In genomic region chr2:108278631-108279030, GRCh38 we compare ENCODE assay signal across 19 cellular contexts. TPM values are rescaled to one million over a fixed set of nuclear protein-coding genes. Genes with fewer than 3 reads are reported as not detected.
DNase-seq lines count a peak whose midpoint lies in the region; FAIRE-seq and TF ChIP-seq lines count a peak whose summit lies in the region.
"Had no signal": no experiment of that assay in that cellular context is flagged by ENCODE, and none has a peak within 500 bp of the region (broad histone marks: within the 10 kb centered on the region; RNA-seq: fewer than 3 reads in every experiment).

No MANE protein-coding gene starts in this region.

- no peaks in the 10 kb centered on the region for H3K27me3 ChIP-seq in bronchial epithelial cell (ENCODE audit: control insufficient read depth, insufficient read depth, low read length)

- H3K4me3 ChIP-seq in bronchial epithelial cell (ENCODE audit: low read depth, low read length): no peak overlapping the region
- H3K4me3 ChIP-seq: PC-9 had no signal

- TF ChIP-seq EP300 in Ishikawa (IDR thresholded peaks at IDR 0.05; ENCODE audit: borderline replicate concordance): no peak

- TF ChIP-seq CTCF in bronchial epithelial cell (IDR thresholded peaks at IDR 0.05; ENCODE audit: insufficient read depth, low read length, severe bottlenecking): no peak

- FAIRE-seq in bronchial epithelial cell (lab: Jason Lieb, UNC): no peak

- no peaks in the 10 kb centered on the region for H3K36me3 ChIP-seq in bronchial epithelial cell (ENCODE audit: control insufficient read depth, insufficient read depth, low read length)

- DNase-seq in EH (ENCODE audit: low read depth) (peak; percentile 35), bronchial epithelial cell (ENCODE audit: low read depth) (peak; percentile 36), myocyte (ENCODE audit: low read depth) (peak; percentile 61), OCI-M2 (lab: John Stamatoyannopoulos, UW; ENCODE audit: unreplicated experiment) (no peak), NCI-H748 treated with DMSO at 0.1 percent for 48 hours (lab: John Stamatoyannopoulos, UW) (no peak), NCI-H2081 treated with DMSO at 0.1 percent for 48 hours (lab: John Stamatoyannopoulos, UW) (no peak)
- DNase-seq: DMS153, H7, NCI-H1436, NCI-H2029, NCI-H2171 treated with DMSO at 0.1 percent for 48 hours, NCI-H510A, NCI-H82, PC-9 had no signal

- TF ChIP-seq RAD21 in Ishikawa (IDR thresholded peaks at IDR 0.05; ENCODE audit: low read depth): no peak

TF ChIP-seq in Ishikawa, 13 proteins besides CTCF, POLR2A, EP300 and RAD21:
- TF ChIP-seq CEBPB (IDR thresholded peaks at IDR 0.05) (peak; percentile 50), NFIC (IDR thresholded peaks at IDR 0.05) (no peak), CREB1 (IDR thresholded peaks at IDR 0.05; ENCODE audit: low read depth) (no peak), EGR1 (IDR thresholded peaks at IDR 0.05) (no peak), TCF12 (IDR thresholded peaks at IDR 0.05; ENCODE audit: low read depth) (no peak), MAX (IDR thresholded peaks at IDR 0.05) (no peak), ZBTB7A (IDR thresholded peaks at IDR 0.05; ENCODE audit: low read depth) (no peak)

RNA-seq across cellular contexts. Expression of gene SULT1C2, which starts 10.1 kb away (rescaled TPM):
- total RNA-seq in bronchial epithelial cell (0.13 TPM in 1 of 2 replicates, not detected in the other), myocyte (0.16 and 0.37 TPM in 2 replicates)
- polyA plus RNA-seq in myocyte (2012): 0.04 TPM
- total RNA-seq: A673 had no signal
- polyA plus RNA-seq: CD14-positive monocyte, IgD-negative memory B cell had no signal

RNA-seq across cellular contexts. Expression of gene SULT1C3, which starts 38.9 kb away (rescaled TPM):
- total RNA-seq in bronchial epithelial cell: not detected in 2 replicates
- total RNA-seq in myocyte: not detected in 2 replicates
- polyA plus RNA-seq in myocyte (2012): not detected
- total RNA-seq: A673, H7, PC-9, SK-MEL-5 had no signal
- polyA plus RNA-seq: CD14-positive monocyte, IgD-negative memory B cell had no signal

Comparison
In these comparisons a context has a peak if more than half of its experiments do, and no peak if none do; other contexts are left out.
1. DNase-seq: peak in EH (single experiment), bronchial epithelial cell (single experiment) and myocyte (single experiment); none in OCI-M2 (single experiment), NCI-H748 treated with DMSO at 0.1 percent for 48 hours (single experiment) and NCI-H2081 treated with DMSO at 0.1 percent for 48 hours (single experiment).